Comparison of ENCODE assay signal across 20 cellular contexts in genomic region chr2:70475266-70475665, GRCh38.
A peak's percentile ranks its signal among the peaks of the same experiment; 100 is the strongest.
DNase-seq lines count a peak whose midpoint lies in the region; ATAC-seq and TF ChIP-seq lines count a peak whose summit lies in the region.
"Had no signal": no experiment of that assay in that cellular context is flagged by ENCODE, and none has a peak within 500 bp of the region (broad histone marks: within the 10 kb centered on the region; RNA-seq: fewer than 3 reads in every experiment).

No MANE protein-coding gene starts in this region.

- H3K4me1 ChIP-seq in Karpas-422 (ENCODE audit: low read length) (peaks cover 6% of the 10 kb centered on the region; the same call in 1 of the 2 replicates), ascending aorta (no peaks in the 10 kb centered on the region)

- no peak overlapping the region for H3K4me2 ChIP-seq in Karpas-422 (ENCODE audit: low read depth, low read length, poor library complexity, severe bottlenecking)

- H2AFZ ChIP-seq in Karpas-422 (ENCODE audit: low read length): no peak overlapping the region
- H2AFZ ChIP-seq: parathyroid adenoma had no signal

- ATAC-seq in naive thymus-derived CD8-positive, alpha-beta T cell: peak; percentile 71 to 86
- no peak for ATAC-seq in GM21717 (IDR thresholded peaks at IDR 0.05; ENCODE audit: unreplicated experiment)
- ATAC-seq: HCT116, K562, upper lobe of right lung had no signal

- H3K9ac ChIP-seq in Karpas-422 (ENCODE audit: low read length): no peak overlapping the region
- H3K9ac ChIP-seq: parathyroid adenoma had no signal

- POLR2A ChIA-PET in naive thymus-derived CD8-positive, alpha-beta T cell (lab: Charles Lee): no interaction called here
- POLR2A ChIA-PET in HEK293T (lab: Yijun Ruan, JAX): no interaction called here

- no peaks in the 10 kb centered on the region for H3K36me3 Mint-ChIP-seq in naive thymus-derived CD8-positive, alpha-beta T cell

- intact Hi-C loops in ascending aorta (cut with DNase I): no loop called here

- H3K27ac ChIP-seq in Karpas-422 (ENCODE audit: low read length) (no peak overlapping the region), ascending aorta (no peak overlapping the region)
- H3K27ac ChIP-seq: parathyroid adenoma, sigmoid colon, upper lobe of right lung had no signal

- DNase-seq in DMS79 (lab: John Stamatoyannopoulos, UW) (peak; percentile 35), Karpas-422 (peak; percentile 49), HEK293T (ENCODE audit: extremely low spot score) (no peak), AG08396 (ENCODE audit: low spot score) (no peak), ascending aorta (ENCODE audit: low spot score in 2 of 2) (no peak)
- peak; percentile 16 for DNase-seq in central memory CD4-positive, alpha-beta T cell
- DNase-seq in naive thymus-derived CD8-positive, alpha-beta T cell: peak in 3 of 10 donors; percentile 22 to 35 (median 25)
- DNase-seq: endodermal cell, heart right ventricle, islet precursor cell, NCI-H1092, NCI-H2081, NCI-H510A, sigmoid colon, upper lobe of right lung had no signal

- no peaks in the 10 kb centered on the region for H3K9me3 Mint-ChIP-seq in naive thymus-derived CD8-positive, alpha-beta T cell
- H3K9me3 Mint-ChIP-seq: endodermal cell had no signal

- TF ChIP-seq CTCF in ascending aorta (IDR thresholded peaks at IDR 0.05): no peak

- H3K27me3 ChIP-seq in Karpas-422 (ENCODE audit: low read length) (no peaks in the 10 kb centered on the region), ascending aorta (no peaks in the 10 kb centered on the region)
- H3K27me3 ChIP-seq: sigmoid colon, upper lobe of right lung had no signal

- no peaks in the 10 kb centered on the region for H3K79me2 ChIP-seq in Karpas-422 (ENCODE audit: low read length)
- H3K79me2 ChIP-seq: parathyroid adenoma had no signal

- H3K4me3 ChIP-seq in Karpas-422 (ENCODE audit: low read length) (no peak overlapping the region), ascending aorta (no peak overlapping the region)
- H3K4me3 ChIP-seq: heart right ventricle, K562, lung, sigmoid colon, upper lobe of right lung had no signal

- H3K9me3 ChIP-seq in Karpas-422 (ENCODE audit: low read length) (no peaks in the 10 kb centered on the region), ascending aorta (no peaks in the 10 kb centered on the region)
- H3K9me3 ChIP-seq: heart right ventricle, sigmoid colon, upper lobe of right lung had no signal

- no peaks in the 10 kb centered on the region for H4K20me1 ChIP-seq in Karpas-422 (ENCODE audit: insufficient read depth, low read depth, low read length)

- CTCF ChIA-PET in HEK293T (lab: Yijun Ruan, JAX): no interaction called here

- H3K27ac Mint-ChIP-seq in naive thymus-derived CD8-positive, alpha-beta T cell: peak overlapping the region in 6 of 10 donors; percentile 4 to 74 (median 32)
- H3K27ac Mint-ChIP-seq: endodermal cell had no signal

- no peaks in the 10 kb centered on the region for H3K36me3 ChIP-seq in Karpas-422 (ENCODE audit: insufficient read depth, low read length)
- H3K36me3 ChIP-seq in ascending aorta: no peaks in the 10 kb centered on the region
- H3K36me3 ChIP-seq: heart right ventricle, sigmoid colon, upper lobe of right lung had no signal

- H3K27me3 Mint-ChIP-seq in naive thymus-derived CD8-positive, alpha-beta T cell: no peaks in the 10 kb centered on the region

- H3K9me2 ChIP-seq in Karpas-422 (replicated peaks; ENCODE audit: insufficient read depth, low read length): no peaks in the 10 kb centered on the region

- peaks cover 23 to 59% (median 44%) of the 10 kb centered on the region in 4 donors for H3K4me1 Mint-ChIP-seq in naive thymus-derived CD8-positive, alpha-beta T cell

- H3K4me3 Mint-ChIP-seq in naive thymus-derived CD8-positive, alpha-beta T cell: peak overlapping the region in 9 of 10 donors; percentile 30 to 80 (median 59)
- H3K4me3 Mint-ChIP-seq: endodermal cell had no signal

TF ChIP-seq in HEK293T, 16 proteins besides CTCF, POLR2A, EP300 and RAD21:
- TF ChIP-seq FOXM1 (IDR thresholded peaks at IDR 0.05; ENCODE audit: borderline replicate concordance) (no peak), TARDBP (IDR thresholded peaks at IDR 0.05) (no peak), CTBP1 (IDR thresholded peaks at IDR 0.05; ENCODE audit: borderline replicate concordance) (no peak), FOXK2 (IDR thresholded peaks at IDR 0.05) (no peak), BHLHE40 (IDR thresholded peaks at IDR 0.05; ENCODE audit: borderline replicate concordance) (no peak), SUZ12 (IDR thresholded peaks at IDR 0.05) (no peak), L3MBTL2 (conservative IDR thresholded peaks at IDR 0.05) (no peak), LEF1 (IDR thresholded peaks at IDR 0.05; ENCODE audit: borderline replicate concordance) (no peak), ZNF384 (IDR thresholded peaks at IDR 0.05) (no peak), FOXA1 (IDR thresholded peaks at IDR 0.05) (no peak), SP1 (IDR thresholded peaks at IDR 0.05) (no peak), HDGF (IDR thresholded peaks at IDR 0.05; ENCODE audit: borderline replicate concordance) (no peak), NFRKB (IDR thresholded peaks at IDR 0.05) (no peak), ELF4 (IDR thresholded peaks at IDR 0.05) (no peak), ARNT (IDR thresholded peaks at IDR 0.05) (no peak)
- TF ChIP-seq, protein P1, sequence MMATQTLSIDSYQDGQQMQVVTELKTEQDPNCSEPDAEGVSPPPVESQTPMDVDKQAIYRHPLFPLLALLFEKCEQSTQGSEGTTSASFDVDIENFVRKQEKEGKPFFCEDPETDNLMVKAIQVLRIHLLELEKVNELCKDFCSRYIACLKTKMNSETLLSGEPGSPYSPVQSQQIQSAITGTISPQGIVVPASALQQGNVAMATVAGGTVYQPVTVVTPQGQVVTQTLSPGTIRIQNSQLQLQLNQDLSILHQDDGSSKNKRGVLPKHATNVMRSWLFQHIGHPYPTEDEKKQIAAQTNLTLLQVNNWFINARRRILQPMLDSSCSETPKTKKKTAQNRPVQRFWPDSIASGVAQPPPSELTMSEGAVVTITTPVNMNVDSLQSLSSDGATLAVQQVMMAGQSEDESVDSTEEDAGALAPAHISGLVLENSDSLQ (IDR thresholded peaks at IDR 0.05): no peak

Comparison
In these comparisons a context has a peak if more than half of its experiments do, and no peak if none do; other contexts are left out.
1. DNase-seq: peak in DMS79 (single experiment), Karpas-422 (single experiment) and central memory CD4-positive, alpha-beta T cell (single experiment); none in HEK293T (single experiment), AG08396 (single experiment) and ascending aorta (0 of 2).